In the genomic region with DNA sequence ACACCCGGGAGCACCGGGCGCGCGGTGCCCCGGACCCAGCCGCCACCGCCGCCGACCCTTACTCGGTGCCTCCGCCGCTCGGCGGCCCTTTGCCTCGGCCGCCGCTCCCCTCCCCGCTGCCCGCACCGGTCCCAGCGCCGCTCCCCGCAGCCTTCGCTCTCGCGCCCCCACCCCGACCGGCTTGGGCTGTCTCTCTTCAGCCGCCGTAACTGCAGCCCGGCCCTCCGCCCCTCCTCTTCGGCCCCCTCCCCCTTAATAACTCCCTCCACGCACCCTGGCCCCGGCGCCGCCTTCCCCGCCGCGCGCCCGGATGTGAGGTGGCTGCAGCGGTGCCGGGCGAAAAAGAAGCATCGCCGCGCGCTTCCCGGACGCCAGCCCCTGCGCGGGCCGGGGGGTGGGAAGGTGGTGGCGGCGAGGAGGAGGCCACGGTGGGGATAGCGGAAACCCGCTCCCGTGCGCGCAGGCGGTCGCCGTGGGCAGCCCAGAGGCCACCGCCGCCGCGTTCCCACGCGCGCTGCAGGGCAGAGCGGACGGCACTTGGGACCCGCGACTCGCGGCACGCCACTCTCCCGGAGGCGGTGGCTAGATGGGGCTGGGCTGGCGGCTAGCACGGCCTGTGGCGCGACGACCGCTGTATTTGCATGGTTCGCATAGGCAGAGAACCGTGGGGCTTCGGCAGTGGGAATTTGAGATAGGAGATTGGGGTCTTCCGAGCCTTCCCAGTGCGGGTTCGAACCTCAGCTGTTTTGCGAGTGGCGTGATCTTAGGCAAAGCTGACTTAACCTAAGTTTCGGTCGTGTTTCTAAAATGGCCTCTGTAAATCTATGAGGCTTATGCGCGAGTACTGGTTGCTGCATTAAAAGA, we compare ENCODE assay signal across 8 cellular contexts. TPM values are rescaled to one million over a fixed set of nuclear protein-coding genes. Genes with fewer than 3 reads are reported as not detected.
DNase-seq lines count a peak whose midpoint lies in the region; ATAC-seq and TF ChIP-seq lines count a peak whose summit lies in the region.

A gene with protein sequence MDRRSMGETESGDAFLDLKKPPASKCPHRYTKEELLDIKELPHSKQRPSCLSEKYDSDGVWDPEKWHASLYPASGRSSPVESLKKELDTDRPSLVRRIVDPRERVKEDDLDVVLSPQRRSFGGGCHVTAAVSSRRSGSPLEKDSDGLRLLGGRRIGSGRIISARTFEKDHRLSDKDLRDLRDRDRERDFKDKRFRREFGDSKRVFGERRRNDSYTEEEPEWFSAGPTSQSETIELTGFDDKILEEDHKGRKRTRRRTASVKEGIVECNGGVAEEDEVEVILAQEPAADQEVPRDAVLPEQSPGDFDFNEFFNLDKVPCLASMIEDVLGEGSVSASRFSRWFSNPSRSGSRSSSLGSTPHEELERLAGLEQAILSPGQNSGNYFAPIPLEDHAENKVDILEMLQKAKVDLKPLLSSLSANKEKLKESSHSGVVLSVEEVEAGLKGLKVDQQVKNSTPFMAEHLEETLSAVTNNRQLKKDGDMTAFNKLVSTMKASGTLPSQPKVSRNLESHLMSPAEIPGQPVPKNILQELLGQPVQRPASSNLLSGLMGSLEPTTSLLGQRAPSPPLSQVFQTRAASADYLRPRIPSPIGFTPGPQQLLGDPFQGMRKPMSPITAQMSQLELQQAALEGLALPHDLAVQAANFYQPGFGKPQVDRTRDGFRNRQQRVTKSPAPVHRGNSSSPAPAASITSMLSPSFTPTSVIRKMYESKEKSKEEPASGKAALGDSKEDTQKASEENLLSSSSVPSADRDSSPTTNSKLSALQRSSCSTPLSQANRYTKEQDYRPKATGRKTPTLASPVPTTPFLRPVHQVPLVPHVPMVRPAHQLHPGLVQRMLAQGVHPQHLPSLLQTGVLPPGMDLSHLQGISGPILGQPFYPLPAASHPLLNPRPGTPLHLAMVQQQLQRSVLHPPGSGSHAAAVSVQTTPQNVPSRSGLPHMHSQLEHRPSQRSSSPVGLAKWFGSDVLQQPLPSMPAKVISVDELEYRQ (minus strand): TSS at position 211 of the 864 bp plus-strand sequence. CDS start 1,124 bp downstream, outside the sequence.

- H3K9me3 Mint-ChIP-seq in activated CD4-positive, alpha-beta T cell treated with anti-CD3 and anti-CD28 coated beads, Interleukin-2, amount 10 ng/mL, durations not matched to agents 24 days and 14 days, result no peaks in the 10 kb centered on the region

- no peaks in the 10 kb centered on the region for H3K27me3 ChIP-seq in colonic mucosa

- H3K27ac ChIP-seq in 22Rv1, result peak within 1 kb of the TSS; percentile 90
- H3K27ac ChIP-seq in colonic mucosa, result peak within 1 kb of the TSS; percentile 97

- H3K9ac ChIP-seq in colonic mucosa (ENCODE audit: low read depth in 2 of 2, low read length in 2 of 2), result peak within 1 kb of the TSS; percentile 89 to 92

- H3K36me3 Mint-ChIP-seq in activated CD4-positive, alpha-beta T cell treated with anti-CD3 and anti-CD28 coated beads, Interleukin-2, amount 10 ng/mL, durations not matched to agents 24 days and 14 days (ENCODE audit: low read depth), result peaks cover 32% of the 10 kb centered on the region

- peak within 1 kb of the TSS; percentile 90 for H3K4me3 Mint-ChIP-seq in activated CD4-positive, alpha-beta T cell treated with anti-CD3 and anti-CD28 coated beads, Interleukin-2, amount 10 ng/mL, durations not matched to agents 24 days and 14 days

- H3K4me1 ChIP-seq in colonic mucosa, result no peaks in the 10 kb centered on the region

- H3K27me3 Mint-ChIP-seq in activated CD4-positive, alpha-beta T cell treated with anti-CD3 and anti-CD28 coated beads, Interleukin-2, amount 10 ng/mL, durations not matched to agents 24 days and 14 days, result no peaks in the 10 kb centered on the region

- ATAC-seq in GM18511 (IDR thresholded peaks at IDR 0.05; ENCODE audit: unreplicated experiment) (peak; percentile 47), HG03095 (IDR thresholded peaks at IDR 0.05; ENCODE audit: unreplicated experiment) (peak; percentile 27)

- TF ChIP-seq CTCF in 22Rv1 (IDR thresholded peaks at IDR 0.05) (no peak), colonic mucosa (IDR thresholded peaks at IDR 0.05) (no peak)

- H3K27ac Mint-ChIP-seq in activated CD4-positive, alpha-beta T cell treated with anti-CD3 and anti-CD28 coated beads, Interleukin-2, amount 10 ng/mL, durations not matched to agents 24 days and 14 days, result peak within 1 kb of the TSS; percentile 99

- DNase-seq in NCI-H460 (ENCODE audit: extremely low read depth, low read depth), result peak; percentile 64
- peak; percentile 95 for DNase-seq in activated CD4-positive, alpha-beta T cell treated with anti-CD3 and anti-CD28 coated beads, Interleukin-2, amount 10 ng/mL, durations not matched to agents 24 days and 14 days
- DNase-seq in colonic mucosa, result peak; percentile 88
- peak; percentile 95 for DNase-seq in left kidney (ENCODE audit: low read depth, low spot score)
- peak; percentile 76 to 83 for DNase-seq in stimulated activated CD4-positive, alpha-beta T cell treated with anti-CD3 and anti-CD28 coated beads, Interleukin-1b, Interleukin-23, amount 100 ng/mL, for 4 hours (ENCODE audit: low read depth in 2 of 2)

- intact Hi-C loops in activated CD4-positive, alpha-beta T cell treated with anti-CD3 and anti-CD28 coated beads, Interleukin-2, amount 10 ng/mL, durations not matched to agents 24 days and 14 days (cut with micrococcal nuclease), result loop anchor here (1.0 to 10.0 kb wide), 8 partner anchors 7 to 1065 kb away; partner anchors contain the start of genes DRG1, MTFP1 and PIK3IP1
- intact Hi-C loops in colonic mucosa (cut with DNase I), result no loop called here

- no peaks in the 10 kb centered on the region for H3K9me3 ChIP-seq in colonic mucosa

- peaks cover 42% of the 10 kb centered on the region for H3K4me1 Mint-ChIP-seq in activated CD4-positive, alpha-beta T cell treated with anti-CD3 and anti-CD28 coated beads, Interleukin-2, amount 10 ng/mL, durations not matched to agents 24 days and 14 days

- H3K4me3 ChIP-seq in colonic mucosa, result peak within 1 kb of the TSS; percentile 76

- no peaks in the 10 kb centered on the region for H3K36me3 ChIP-seq in colonic mucosa

RNA-seq across cellular contexts. Expression of the gene that starts here (rescaled TPM):
- 7.8 and 8.2 TPM in 2 replicates for total RNA-seq in NCI-H460 (2014; rRNA removed; shearing (Covaris generic))
- polyA plus RNA-seq in NCI-H460 (2014; cell fraction: nucleus; rRNA removed), result 9.6 and 17.7 TPM in 2 replicates
- 78.1 and 85.6 TPM in 2 replicates for total RNA-seq in activated CD4-positive, alpha-beta T cell treated with anti-CD3 and anti-CD28 coated beads, Interleukin-2, amount 10 ng/mL, durations not matched to agents 24 days and 14 days
- 10 to 100 TPM; 25.2 to 25.4 TPM for total RNA-seq in colonic mucosa

Comparison
In these comparisons a context has a peak if more than half of its experiments do, and no peak if none do; other contexts are left out.
1. Peak in every context shown above with its lines: DNase-seq, ATAC-seq, H3K4me3 ChIP-seq and H3K27ac ChIP-seq.